In the genomic region with DNA sequence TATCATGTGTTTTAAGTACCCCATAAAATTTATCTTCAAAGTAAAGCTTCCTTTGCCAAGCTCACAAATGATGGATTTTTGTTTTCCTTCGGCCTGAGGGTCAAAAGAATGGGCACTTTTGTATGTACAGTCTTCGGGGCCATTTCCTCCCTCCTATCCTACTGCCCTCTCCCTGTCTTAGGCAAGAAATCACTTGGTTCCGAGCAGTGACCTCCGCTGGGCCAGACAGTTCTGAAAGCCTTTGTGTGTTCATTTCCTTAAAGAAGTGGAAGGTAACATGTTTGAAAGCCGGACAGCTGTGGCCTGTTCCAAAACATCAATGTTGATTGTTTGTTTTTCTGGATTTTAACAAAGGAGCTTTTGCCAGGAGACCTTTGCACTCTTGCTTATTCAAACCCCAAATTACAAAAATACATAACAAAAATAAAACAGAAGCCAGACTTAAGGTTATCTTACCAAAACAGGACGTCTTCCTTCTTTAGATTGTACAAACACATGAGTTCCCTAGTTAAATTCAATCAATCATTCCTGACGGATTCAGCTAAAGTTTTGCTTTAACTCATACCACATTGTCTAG, we compare ENCODE assay signal across 13 cellular contexts.
DNase-seq lines count a peak whose midpoint lies in the region; ATAC-seq lines count a peak whose summit lies in the region.
"Had no signal": no experiment of that assay in that cellular context is flagged by ENCODE, and none has a peak within 500 bp of the region (broad histone marks: within the 10 kb centered on the region; RNA-seq: fewer than 3 reads in every experiment).

No MANE protein-coding gene starts in this region.

- intact Hi-C loops in sciatic nerve (cut with DNase I) = no loop called here

- ATAC-seq in left lobe of liver (peak; percentile 72), sciatic nerve (peak; percentile 33), HG03521 (IDR thresholded peaks at IDR 0.05; ENCODE audit: unreplicated experiment) (no peak)
- ATAC-seq: activated CD4-positive, alpha-beta T cell treated with anti-CD3 and anti-CD28 coated beads for 36 hours had no signal

- peak; percentile 52 for DNase-seq in CMK (ENCODE audit: low read depth)
- DNase-seq in dermis blood vessel endothelial cell = peak; percentile 67
- DNase-seq in left lobe of liver (ENCODE audit: low spot score) = peak; percentile 56
- DNase-seq in sciatic nerve (ENCODE audit: low spot score) = no peak
- no peak for DNase-seq in AG08395 (ENCODE audit: low spot score)
- DNase-seq in A172 (ENCODE audit: low spot score) = no peak
- no peak for DNase-seq in stimulated activated CD4-positive, alpha-beta T cell treated with anti-CD3 and anti-CD28 coated beads, Interleukin-12 subunit alpha, Interleukin-12 subunit beta, amount 100 ng/mL, for 4 hours
- DNase-seq: activated CD4-positive, alpha-beta T cell treated with anti-CD3 and anti-CD28 coated beads for 36 hours; activated T-cell treated with anti-CD3 and anti-CD28 coated beads, Interleukin-2, amount 50 U/mL, for 24 hours; NCI-H146; NCI-H526 treated with DMSO at 0.1 percent for 48 hours; Peyer's patch had no signal

Comparison
In these comparisons a context has a peak if more than half of its experiments do, and no peak if none do; other contexts are left out.
1. DNase-seq: peak in CMK (single experiment), dermis blood vessel endothelial cell (single experiment) and left lobe of liver (single experiment); none in sciatic nerve (single experiment), AG08395 (single experiment), A172 (single experiment) and stimulated activated CD4-positive, alpha-beta T cell treated with anti-CD3 and anti-CD28 coated beads, Interleukin-12 subunit alpha, Interleukin-12 subunit beta, amount 100 ng/mL, for 4 hours (single experiment).